In the genomic region with DNA sequence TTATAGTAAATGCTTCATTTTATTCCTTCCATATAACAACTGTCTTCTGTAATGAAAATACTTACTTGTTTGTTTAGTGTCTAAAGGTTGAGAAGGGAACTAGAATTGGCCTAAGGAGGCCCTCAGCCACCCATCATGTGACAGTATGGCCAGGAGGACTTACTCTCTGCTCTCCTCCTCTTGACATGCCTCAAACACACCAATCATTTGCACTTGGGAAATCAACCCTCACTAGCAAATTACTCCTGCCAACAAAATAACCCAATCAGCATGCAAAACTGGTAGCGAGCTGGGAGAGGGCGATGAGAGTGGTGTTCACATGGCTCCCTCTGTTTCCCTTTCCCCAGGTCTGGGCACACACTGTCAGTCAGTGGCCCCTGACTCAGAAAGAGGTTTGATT, we compare ENCODE assay signal across 14 cellular contexts.
"Had no signal": no experiment of that assay in that cellular context is flagged by ENCODE, and none has a peak within 500 bp of the region (broad histone marks: within the 10 kb centered on the region; RNA-seq: fewer than 3 reads in every experiment).

No MANE protein-coding gene starts in this region.

- H3K27ac ChIP-seq: brain microvascular endothelial cell, left ventricle myocardium inferior had no signal

- H3K4me3 ChIP-seq: left ventricle myocardium inferior, testis had no signal

- H3K9me3 ChIP-seq: left ventricle myocardium inferior, testis had no signal

- ATAC-seq: activated naive CD4-positive, alpha-beta T cell treated with anti-CD3 and anti-CD28 coated beads, Interleukin-2, amount 50 U/mL, for 72 hours; stimulated activated naive B cell treated with anti-CD40 and anti-IgM and Interleukin-4, amounts not matched to agents 10 μg/mL and 1 μg/mL and 100 μg/mL, for 72 hours; WTC11 had no signal

- H3K27me3 ChIP-seq: brain microvascular endothelial cell, testis had no signal

- H3K36me3 ChIP-seq: brain microvascular endothelial cell, left ventricle myocardium inferior had no signal

- DNase-seq: activated T-cell treated with anti-CD3 and anti-CD28 coated beads, Interleukin-2, amount 50 U/mL, for 1 hour; aorta; brain microvascular endothelial cell; effector memory CD4-positive, alpha-beta T cell; left ventricle myocardium inferior; naive B cell; occipital lobe; stimulated activated CD4-positive, alpha-beta T cell treated with anti-CD3 and anti-CD28 coated beads, Interleukin-2, amount 100 ng/mL, for 48 hours; stimulated activated CD8-positive, alpha-beta memory T cell treated with anti-CD3 and anti-CD28 coated beads, Interleukin-4, amount 100 ng/mL, for 48 hours; stimulated activated naive B cell treated with anti-CD40 and anti-IgM and Interleukin-4, amounts not matched to agents 10 μg/mL and 1 μg/mL and 100 μg/mL, for 72 hours; T1000; testis had no signal

- H3K4me1 ChIP-seq: testis had no signal
